ENCODE assay signal across 8 cellular contexts in the genomic region with DNA sequence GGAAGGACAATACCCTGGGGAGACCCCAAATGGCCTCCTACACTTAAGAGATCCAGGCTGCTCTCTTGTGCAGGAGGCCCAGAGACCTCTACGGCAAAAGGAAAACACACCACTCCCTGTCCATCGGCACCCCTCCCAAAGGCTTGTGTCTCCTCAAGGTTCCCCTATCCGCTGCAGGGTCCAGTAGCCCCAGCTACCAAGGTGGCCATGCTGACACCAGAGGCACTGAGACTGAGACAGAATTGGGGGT. TPM values are rescaled to one million over a fixed set of nuclear protein-coding genes. Genes with fewer than 3 reads are reported as not detected.
DNase-seq lines count a peak whose midpoint lies in the region; ATAC-seq and TF ChIP-seq lines count a peak whose summit lies in the region.

No MANE protein-coding gene starts in this region.

- peak overlapping the region; percentile 97 for H3K4me3 Mint-ChIP-seq in T-helper 2 cell treated with Interferon-gamma antibody and Interleukin-4, amounts not matched to agents 5 μg/mL and 100 μg/mL, for 36 hours
- peak overlapping the region; percentile 95 for H3K4me3 Mint-ChIP-seq in glutamatergic neuron (ENCODE audit: unreplicated experiment)

- no peak for DNase-seq in T-helper 2 cell treated with Interferon-gamma antibody and Interleukin-4, amounts not matched to agents 5 μg/mL and 100 μg/mL, for 36 hours (ENCODE audit: low spot score)
- DNase-seq in T-helper 2 cell = no peak
- DNase-seq in activated T-cell treated with anti-CD3 and anti-CD28 coated beads, Interleukin-2, amount 50 U/mL, for 1 hour = peak; percentile 47
- no peak for DNase-seq in glutamatergic neuron
- DNase-seq in stimulated activated CD8-positive, alpha-beta memory T cell treated with anti-CD3 and anti-CD28 coated beads, Interleukin-4, amount 100 ng/mL, for 48 hours = peak; percentile 53
- no peak for DNase-seq in OCI-M1 (lab: John Stamatoyannopoulos, UW)
- DNase-seq in epidermal melanocyte (ENCODE audit: insufficient read length, low spot score) = no peak

- peaks cover 5% of the 10 kb centered on the region for H3K27me3 Mint-ChIP-seq in T-helper 2 cell treated with Interferon-gamma antibody and Interleukin-4, amounts not matched to agents 5 μg/mL and 100 μg/mL, for 36 hours (ENCODE audit: low read depth)
- peaks cover 34% of the 10 kb centered on the region for H3K27me3 Mint-ChIP-seq in glutamatergic neuron (ENCODE audit: unreplicated experiment)

- peak overlapping the region; percentile 100 for H3K27ac Mint-ChIP-seq in T-helper 2 cell treated with Interferon-gamma antibody and Interleukin-4, amounts not matched to agents 5 μg/mL and 100 μg/mL, for 36 hours
- H3K27ac Mint-ChIP-seq in glutamatergic neuron (ENCODE audit: unreplicated experiment) = peak overlapping the region; percentile 91

- peaks cover 44% of the 10 kb centered on the region for H3K4me1 Mint-ChIP-seq in T-helper 2 cell treated with Interferon-gamma antibody and Interleukin-4, amounts not matched to agents 5 μg/mL and 100 μg/mL, for 36 hours (ENCODE audit: low read depth)
- H3K4me1 Mint-ChIP-seq in glutamatergic neuron (ENCODE audit: low read depth, unreplicated experiment) = peaks cover 29% of the 10 kb centered on the region

- peaks cover 65% of the 10 kb centered on the region for H3K36me3 Mint-ChIP-seq in T-helper 2 cell treated with Interferon-gamma antibody and Interleukin-4, amounts not matched to agents 5 μg/mL and 100 μg/mL, for 36 hours (ENCODE audit: low read depth)
- H3K36me3 Mint-ChIP-seq in glutamatergic neuron (ENCODE audit: unreplicated experiment) = peaks cover 7% of the 10 kb centered on the region

- ATAC-seq in HG03159 (IDR thresholded peaks at IDR 0.05; ENCODE audit: unreplicated experiment) = no peak

- H3K9me3 Mint-ChIP-seq in T-helper 2 cell treated with Interferon-gamma antibody and Interleukin-4, amounts not matched to agents 5 μg/mL and 100 μg/mL, for 36 hours = no peaks in the 10 kb centered on the region
- peaks cover 43% of the 10 kb centered on the region for H3K9me3 Mint-ChIP-seq in glutamatergic neuron (ENCODE audit: unreplicated experiment)

- no peak for TF ChIP-seq CTCF in glutamatergic neuron (IDR thresholded peaks at IDR 0.05; ENCODE audit: partially characterized antibody, unreplicated experiment)

RNA-seq across cellular contexts. Expression of gene DDIT3, which starts 0.6 kb away (rescaled TPM):
- total RNA-seq in glutamatergic neuron (ENCODE audit: unreplicated experiment) = 70.9 TPM

RNA-seq across cellular contexts. Expression of gene MBD6, which starts 2.9 kb away (rescaled TPM):
- total RNA-seq in glutamatergic neuron (ENCODE audit: unreplicated experiment) = 108 TPM

RNA-seq across cellular contexts. Expression of gene DCTN2, which starts 27.3 kb away (rescaled TPM):
- 484 TPM for total RNA-seq in glutamatergic neuron (ENCODE audit: unreplicated experiment)

RNA-seq across cellular contexts. Expression of gene KIF5A, which starts 30.2 kb away (rescaled TPM):
- total RNA-seq in glutamatergic neuron (ENCODE audit: unreplicated experiment) = 314 TPM

RNA-seq across cellular contexts. Expression of gene MARS1, which starts 31.8 kb away (rescaled TPM):
- 870 TPM for total RNA-seq in glutamatergic neuron (ENCODE audit: unreplicated experiment)

Comparison
In these comparisons a context has a peak if more than half of its experiments do, and no peak if none do; other contexts are left out.
1. DNase-seq: peak in activated T-cell treated with anti-CD3 and anti-CD28 coated beads, Interleukin-2, amount 50 U/mL, for 1 hour (single experiment) and stimulated activated CD8-positive, alpha-beta memory T cell treated with anti-CD3 and anti-CD28 coated beads, Interleukin-4, amount 100 ng/mL, for 48 hours (single experiment); none in T-helper 2 cell treated with Interferon-gamma antibody and Interleukin-4, amounts not matched to agents 5 μg/mL and 100 μg/mL, for 36 hours (single experiment), T-helper 2 cell (0 of 5), glutamatergic neuron (single experiment), OCI-M1 (single experiment) and epidermal melanocyte (single experiment).